ENCODE assay signal across 14 cellular contexts in the genomic region with DNA sequence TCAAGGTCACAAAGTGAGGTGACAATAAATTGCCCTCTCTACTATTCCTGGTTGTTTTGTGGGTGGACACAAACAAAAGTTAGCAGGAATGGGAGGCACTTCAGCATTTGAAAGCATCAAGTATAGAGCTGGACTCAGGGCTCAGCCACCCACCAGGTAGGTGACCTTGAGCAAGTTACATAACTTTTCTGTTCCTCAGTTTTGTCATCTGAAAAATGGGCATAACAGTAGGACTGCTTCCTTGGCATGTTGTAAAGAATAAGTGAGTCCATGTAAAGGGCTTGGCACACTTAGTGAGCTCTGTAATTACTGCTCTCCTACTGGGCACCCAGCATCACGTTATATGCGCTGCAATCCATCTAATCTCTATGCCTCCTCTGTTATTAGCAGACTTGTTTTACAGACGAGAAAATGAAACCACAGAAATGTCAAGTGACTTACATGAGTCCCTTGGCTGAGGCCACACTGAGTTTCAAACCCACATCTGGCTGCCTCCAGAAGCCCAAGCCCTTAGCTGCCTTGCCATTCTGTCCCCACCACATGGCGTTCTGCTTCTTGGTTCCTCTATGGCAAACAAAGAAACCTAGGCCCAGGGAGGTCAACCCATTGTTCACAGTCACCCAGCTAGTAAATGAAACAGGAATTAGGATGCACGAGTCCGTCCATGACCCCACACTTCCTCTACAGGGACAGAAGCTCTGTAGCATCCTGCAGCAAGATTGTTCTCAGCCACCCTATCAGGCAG.
DNase-seq lines count a peak whose midpoint lies in the region; ATAC-seq, FAIRE-seq and TF ChIP-seq lines count a peak whose summit lies in the region.
"Had no signal": no experiment of that assay in that cellular context is flagged by ENCODE, and none has a peak within 500 bp of the region (broad histone marks: within the 10 kb centered on the region; RNA-seq: fewer than 3 reads in every experiment).

No MANE protein-coding gene starts in this region.

- H3K9me1 ChIP-seq in K562 (ENCODE audit: control insufficient read depth, insufficient read depth, low read length) = no peaks in the 10 kb centered on the region

- H3K9ac ChIP-seq in K562 (ENCODE audit: insufficient read depth in 1 of 2, low read depth in 2 of 2, low read length in 2 of 2) = no peak overlapping the region

- H3K36me3 Mint-ChIP-seq in HFFc6 (ENCODE audit: low read depth) = no peaks in the 10 kb centered on the region
- no peaks in the 10 kb centered on the region for H3K36me3 Mint-ChIP-seq in activated T-helper 17 cell treated with anti-CD3 and anti-CD28 coated beads, Interleukin-2, amount 50 U/mL, for 72 hours (ENCODE audit: low read depth)

- POLR2A ChIA-PET in K562 (lab: Yijun Ruan, JAX) = no interaction called here

- peaks cover 21% of the 10 kb centered on the region for H3K27me3 Mint-ChIP-seq in HFFc6 (ENCODE audit: insufficient read depth)
- H3K27me3 Mint-ChIP-seq in activated T-helper 17 cell treated with anti-CD3 and anti-CD28 coated beads, Interleukin-2, amount 50 U/mL, for 72 hours = peaks cover 17% of the 10 kb centered on the region

- H3K4me3 Mint-ChIP-seq in HFFc6 = no peak overlapping the region
- no peak overlapping the region for H3K4me3 Mint-ChIP-seq in activated T-helper 17 cell treated with anti-CD3 and anti-CD28 coated beads, Interleukin-2, amount 50 U/mL, for 72 hours

- peaks cover 2 to 17% of the 10 kb centered on the region in 2 experiments; a peak in 3 of 5 replicates for H3K27me3 ChIP-seq in K562 (ENCODE audit: control insufficient read depth in 2 of 2, insufficient read depth in 2 of 2, low read length in 2 of 2)

- no peak overlapping the region for H3K27ac ChIP-seq in K562 (ENCODE audit: extremely low read depth, low read depth, low read length)
- H3K27ac ChIP-seq: prostate gland, SK-N-MC had no signal

- DNase-seq in GM13977 (ENCODE audit: low spot score) (peak; percentile 59), K562 (ENCODE audit: extremely low read depth in 1 of 4, low spot score in 3 of 4) (no peak), HFFc6 (no peak), epidermal melanocyte (ENCODE audit: insufficient read length, low spot score) (no peak)
- no peak for DNase-seq in stimulated activated CD4-positive, alpha-beta T cell treated with anti-CD3 and anti-CD28 coated beads, Interleukin-1b, Interleukin-23, amount 100 ng/mL, for 48 hours
- DNase-seq: amniotic stem cell; heart left ventricle; IMR-90; stimulated activated naive CD4-positive, alpha-beta T cell had no signal

- CTCF ChIA-PET in K562 (lab: Yijun Ruan, JAX; ENCODE audit: low intra/inter-chr PET ratio) = no interaction called here

- no peak for TF ChIP-seq EP300 in K562 (IDR thresholded peaks at IDR 0.05; ENCODE audit: low read length)

- H3K9me3 ChIP-seq in K562 (replicated peaks; ENCODE audit: control insufficient read depth, insufficient read depth, low read depth, low read length) = no peaks in the 10 kb centered on the region
- H3K9me3 ChIP-seq: heart left ventricle, prostate gland had no signal

- BruUV-seq in K562 (replicated peaks; lab: Mats Ljungman, UMichigan) = no TSS peak

- FAIRE-seq in K562 (lab: Jason Lieb, UNC) = no peak

- no peak for TF ChIP-seq POLR2A in K562 (conservative IDR thresholded peaks at IDR 0.05)

- H2AFZ ChIP-seq in K562 (ENCODE audit: low read depth, low read length) = no peak overlapping the region

- H3K4me3 ChIP-seq in K562 = no peak overlapping the region
- H3K4me3 ChIP-seq: heart left ventricle, prostate gland, SK-N-MC had no signal

- H3K9me3 Mint-ChIP-seq in HFFc6 = no peaks in the 10 kb centered on the region
- no peaks in the 10 kb centered on the region for H3K9me3 Mint-ChIP-seq in activated T-helper 17 cell treated with anti-CD3 and anti-CD28 coated beads, Interleukin-2, amount 50 U/mL, for 72 hours

- no peak overlapping the region for H3K27ac Mint-ChIP-seq in HFFc6
- no peak overlapping the region for H3K27ac Mint-ChIP-seq in activated T-helper 17 cell treated with anti-CD3 and anti-CD28 coated beads, Interleukin-2, amount 50 U/mL, for 72 hours

- peak; percentile 74 for ATAC-seq in GM21381 (IDR thresholded peaks at IDR 0.05; ENCODE audit: unreplicated experiment)
- peak; percentile 83 for ATAC-seq in HG03159 (IDR thresholded peaks at IDR 0.05; ENCODE audit: unreplicated experiment)
- ATAC-seq in K562 = no peak
- no peak for ATAC-seq in activated T-helper 17 cell treated with anti-CD3 and anti-CD28 coated beads, Interleukin-2, amount 50 U/mL, for 72 hours (replicated peaks)
- ATAC-seq: heart left ventricle had no signal

- no peaks in the 10 kb centered on the region for H3K36me3 ChIP-seq in K562 (ENCODE audit: control insufficient read depth, insufficient read depth, low read length)
- H3K36me3 ChIP-seq: heart left ventricle, prostate gland had no signal

- TF ChIP-seq RAD21 in K562 (CRISPR knock-in tag; conservative IDR thresholded peaks at IDR 0.05 in 1 of 2, IDR thresholded peaks at IDR 0.05 in 1 of 2) = no peak

- no peaks in the 10 kb centered on the region for H3K79me2 ChIP-seq in K562 (ENCODE audit: control insufficient read depth, insufficient read depth, low read length)

- TF ChIP-seq CTCF in GM13977 (IDR thresholded peaks at IDR 0.05; ENCODE audit: extremely low read depth, insufficient read depth, missing control alignments) (no peak), K562 (IDR thresholded peaks at IDR 0.05 in 2 of 3, conservative IDR thresholded peaks at IDR 0.05 in 1 of 3; ENCODE audit: insufficient read depth in 2 of 3, low read depth in 1 of 3, low read length in 3 of 3) (no peak), HFFc6 (IDR thresholded peaks at IDR 0.05) (no peak)

- WGBS in K562 (ENCODE audit: insufficient coverage, low coverage, missing lambda C conversion rate) = 0% methylated on average over 6 of the region's 6 CpGs

- no peaks in the 10 kb centered on the region for H3K4me1 Mint-ChIP-seq in HFFc6 (ENCODE audit: low read depth)
- no peaks in the 10 kb centered on the region for H3K4me1 Mint-ChIP-seq in activated T-helper 17 cell treated with anti-CD3 and anti-CD28 coated beads, Interleukin-2, amount 50 U/mL, for 72 hours

- H4K20me1 ChIP-seq in K562 (replicated peaks; ENCODE audit: control insufficient read depth, insufficient read depth, low read length) = peaks cover 3% of the 10 kb centered on the region; the same call in 1 of the 2 replicates

- intact Hi-C loops in K562 (cut with micrococcal nuclease) = no loop called here

- H3K4me1 ChIP-seq in K562 (replicated peaks in 1 of 2; ENCODE audit: control insufficient read depth in 2 of 2, insufficient read depth in 2 of 2, low read length in 2 of 2) = no peaks in the 10 kb centered on the region
- H3K4me1 ChIP-seq: prostate gland had no signal

- H3K4me2 ChIP-seq in K562 (ENCODE audit: insufficient read depth, low read length) = no peak overlapping the region

- in situ Hi-C loops in GM13977 (cut with MboI; ENCODE audit: low pct_unique_long_range_greater_than_20kb, low sequenced_read_pairs, unreplicated experiment) (no loop called here), K562 (cut with MboI) (no loop called here)

TF ChIP-seq in K562, 482 proteins besides CTCF, POLR2A, EP300 and RAD21:
- TF ChIP-seq MCM2 (IDR thresholded peaks at IDR 0.05; ENCODE audit: low read depth) = no peak
- TF ChIP-seq, protein P1, sequence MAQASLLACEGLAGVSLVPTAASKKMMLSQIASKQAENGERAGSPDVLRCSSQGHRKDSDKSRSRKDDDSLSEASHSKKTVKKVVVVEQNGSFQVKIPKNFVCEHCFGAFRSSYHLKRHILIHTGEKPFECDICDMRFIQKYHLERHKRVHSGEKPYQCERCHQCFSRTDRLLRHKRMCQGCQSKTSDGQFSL (CRISPR knock-in tag; IDR thresholded peaks at IDR 0.05) = no peak
- TF ChIP-seq, protein P1 (tag; IDR thresholded peaks at IDR 0.05) = no peak
- TF ChIP-seq HCFC1 (IDR thresholded peaks at IDR 0.05; ENCODE audit: low read depth, low read length) = no peak
- peak; percentile 63 for TF ChIP-seq RBM25 (IDR thresholded peaks at IDR 0.05; ENCODE audit: low read depth, low read length, severe bottlenecking)
- no peak for TF ChIP-seq ARHGAP35 (IDR thresholded peaks at IDR 0.05; ENCODE audit: partially characterized antibody)
- no peak for TF ChIP-seq GATAD2B (IDR thresholded peaks at IDR 0.05; ENCODE audit: borderline replicate concordance)
- TF ChIP-seq SREBF1 (IDR thresholded peaks at IDR 0.05; ENCODE audit: borderline replicate concordance, low read depth, low read length) = no peak
- no peak for TF ChIP-seq SMC3 (conservative IDR thresholded peaks at IDR 0.05; ENCODE audit: insufficient read depth, low read depth, low read length)

Comparison
In these comparisons a context has a peak if more than half of its experiments do, and no peak if none do; other contexts are left out.
1. ATAC-seq: peak in GM21381 (single experiment) and HG03159 (single experiment); none in K562 (single experiment) and activated T-helper 17 cell treated with anti-CD3 and anti-CD28 coated beads, Interleukin-2, amount 50 U/mL, for 72 hours (single experiment).